ENCODE assay signal across 9 cellular contexts in genomic region chr11:19352736-19353110, GRCh38.
"Had no signal": no experiment of that assay in that cellular context is flagged by ENCODE, and none has a peak within 500 bp of the region (broad histone marks: within the 10 kb centered on the region; RNA-seq: fewer than 3 reads in every experiment).

No MANE protein-coding gene starts in this region.

- DNase-seq: activated CD4-positive, alpha-beta T cell treated with anti-CD3 and anti-CD28 coated beads, Interleukin-2, amount 50 U/mL, for 1 hour; activated naive CD4-positive, alpha-beta T cell; activated naive CD8-positive, alpha-beta T cell treated with anti-CD3 and anti-CD28 coated beads, Interleukin-2, amount 10 ng/mL, durations not matched to agents 7 days and 5 days; anterior cingulate cortex; islet precursor cell; naive thymus-derived CD4-positive, alpha-beta T cell; ovary; T-helper 9 cell; uterus had no signal
